Comparison of ENCODE assay signal across 20 cellular contexts in genomic region chr2:140376686-140377085, GRCh38.
DNase-seq lines count a peak whose midpoint lies in the region; ATAC-seq, FAIRE-seq and TF ChIP-seq lines count a peak whose summit lies in the region.
"Had no signal": no experiment of that assay in that cellular context is flagged by ENCODE, and none has a peak within 500 bp of the region (broad histone marks: within the 10 kb centered on the region; RNA-seq: fewer than 3 reads in every experiment).

No MANE protein-coding gene starts in this region.

- peak overlapping the region; percentile 62 for H2AFZ ChIP-seq in neuronal stem cell (ENCODE audit: low read length)

- no peak overlapping the region for H2AK5ac ChIP-seq in neuronal stem cell (ENCODE audit: low read depth, low read length)

- H3K4me3 ChIP-seq in endodermal cell (ENCODE audit: low read length) (no peak overlapping the region), neuronal stem cell (ENCODE audit: low read length in 2 of 2) (no peak overlapping the region), small intestine (ENCODE audit: low read depth in 1 of 2, low read length in 2 of 2) (no peak overlapping the region)
- H3K4me3 ChIP-seq: BLaER1, K562 had no signal

- H3K23ac ChIP-seq in neuronal stem cell (ENCODE audit: low read depth, low read length, poor library complexity) = no peak overlapping the region

- H3K36me3 Mint-ChIP-seq in WTC11 = no peaks in the 10 kb centered on the region
- H3K36me3 Mint-ChIP-seq in endodermal cell (ENCODE audit: low read depth) = no peaks in the 10 kb centered on the region
- H3K36me3 Mint-ChIP-seq: CD8-positive, alpha-beta memory T cell had no signal

- no peaks in the 10 kb centered on the region for H3K4me1 ChIP-seq in endodermal cell (ENCODE audit: control insufficient read depth, insufficient read depth, low read length)
- H3K4me1 ChIP-seq in neuronal stem cell (ENCODE audit: control insufficient read depth in 2 of 2, insufficient read depth in 1 of 2, low read depth in 1 of 2, low read length in 2 of 2) = no peaks in the 10 kb centered on the region
- no peaks in the 10 kb centered on the region for H3K4me1 ChIP-seq in small intestine (ENCODE audit: control insufficient read depth in 2 of 2, insufficient read depth in 1 of 2, low read depth in 1 of 2, low read length in 1 of 2)
- H3K4me1 ChIP-seq: BLaER1 had no signal

- H3K9ac ChIP-seq in endodermal cell (ENCODE audit: extremely low read depth, low read length, poor library complexity, severe bottlenecking) (no peak overlapping the region), neuronal stem cell (ENCODE audit: low read depth, low read length, poor library complexity) (no peak overlapping the region)
- H3K9ac ChIP-seq: BLaER1, SK-N-SH had no signal

- no peak overlapping the region for H3K4me3 Mint-ChIP-seq in WTC11
- H3K4me3 Mint-ChIP-seq in endodermal cell = no peak overlapping the region
- H3K4me3 Mint-ChIP-seq: CD8-positive, alpha-beta memory T cell had no signal

- no peak overlapping the region for H2BK5ac ChIP-seq in neuronal stem cell (ENCODE audit: low read length)

- no peaks in the 10 kb centered on the region for H3K36me3 ChIP-seq in endodermal cell (ENCODE audit: control insufficient read depth, insufficient read depth, low read length)
- no peaks in the 10 kb centered on the region for H3K36me3 ChIP-seq in neuronal stem cell (replicated peaks in 1 of 2; ENCODE audit: control insufficient read depth in 2 of 2, insufficient read depth in 2 of 2, low read length in 2 of 2)
- no peaks in the 10 kb centered on the region for H3K36me3 ChIP-seq in small intestine (ENCODE audit: control insufficient read depth in 2 of 2, insufficient read depth in 2 of 2, low read length in 2 of 2)
- H3K36me3 ChIP-seq: BLaER1 had no signal

- H3K14ac ChIP-seq in neuronal stem cell (ENCODE audit: low read length) = no peak overlapping the region

- no peak overlapping the region for H3K4ac ChIP-seq in neuronal stem cell (ENCODE audit: low read length)

- no peak overlapping the region for H2BK12ac ChIP-seq in neuronal stem cell (ENCODE audit: low read length)

- WGBS in endodermal cell (ENCODE audit: insufficient coverage in 1 of 2, insufficient read length in 1 of 2), 2 experiments = 95 to 96% methylated on average over 5 of the region's 5 CpGs
- no CpG with 5 or more reads among the region's 5 CpGs for WGBS in neuronal stem cell (ENCODE audit: extremely low coverage in 2 of 2, insufficient read length in 2 of 2, insufficient replicate concordance in 1 of 2), 2 donors
- 89 to 95% (median 93%) methylated on average over 5 of the region's 5 CpGs for WGBS in small intestine, 3 donors

- no peaks in the 10 kb centered on the region for H3K27me3 Mint-ChIP-seq in WTC11 (ENCODE audit: low read depth)
- no peaks in the 10 kb centered on the region for H3K27me3 Mint-ChIP-seq in endodermal cell (ENCODE audit: insufficient read depth)
- H3K27me3 Mint-ChIP-seq: CD8-positive, alpha-beta memory T cell had no signal

- H3K27me3 ChIP-seq in endodermal cell (ENCODE audit: control insufficient read depth, insufficient read depth, low read length, poor library complexity, severe bottlenecking) (no peaks in the 10 kb centered on the region), neuronal stem cell (ENCODE audit: control insufficient read depth in 3 of 3, insufficient read depth in 3 of 3, low read depth in 1 of 3, low read length in 3 of 3) (no peaks in the 10 kb centered on the region), small intestine (ENCODE audit: control insufficient read depth in 2 of 2, insufficient read depth in 2 of 2, low read length in 2 of 2) (no peaks in the 10 kb centered on the region)
- H3K27me3 ChIP-seq: BLaER1 had no signal

- CTCF ChIA-PET in WTC11 (lab: Charles Lee) = no interaction called here

- no peak overlapping the region for H3K18ac ChIP-seq in neuronal stem cell (ENCODE audit: low read length)

- peak; percentile 70 for ATAC-seq in WTC11
- no peak for ATAC-seq in GM21786 (IDR thresholded peaks at IDR 0.05; ENCODE audit: unreplicated experiment)
- ATAC-seq: K562 had no signal

- no peak overlapping the region for H3K4me2 ChIP-seq in neuronal stem cell (ENCODE audit: insufficient read depth, low read length, poor library complexity, severe bottlenecking)
- H3K4me2 ChIP-seq: BLaER1, SK-N-SH had no signal

- DNase-seq in ELR (ENCODE audit: low read depth) (peak; percentile 8), WTC11 (ENCODE audit: low spot score) (peak; percentile 12), endodermal cell (peak; percentile 43), neuronal stem cell (ENCODE audit: low spot score) (no peak), D721Med (ENCODE audit: insufficient read length, low spot score) (no peak), small intestine (no peak), hippocampal formation (lab: John Stamatoyannopoulos, UW) (no peak)
- DNase-seq: CD8-positive, alpha-beta memory T cell; DMS 273 treated with DMSO at 0.1 percent for 48 hours; H7; MV-4-11; NCI-H1436; NCI-H2081; NCI-H510A; NCI-H774; SK-N-SH had no signal

- no peaks in the 10 kb centered on the region for H3K9me3 ChIP-seq in endodermal cell (ENCODE audit: control insufficient read depth, low read length)
- no peaks in the 10 kb centered on the region for H3K9me3 ChIP-seq in neuronal stem cell (replicated peaks in 1 of 2; ENCODE audit: control insufficient read depth in 2 of 2, insufficient read depth in 1 of 2, low read depth in 1 of 2, low read length in 2 of 2)
- no peaks in the 10 kb centered on the region for H3K9me3 ChIP-seq in small intestine (ENCODE audit: control insufficient read depth, low read depth)
- H3K9me3 ChIP-seq: BLaER1, SK-N-SH had no signal

- no peaks in the 10 kb centered on the region for H3K79me1 ChIP-seq in neuronal stem cell (ENCODE audit: low read depth, low read length)

- H3K9me3 Mint-ChIP-seq in WTC11 = no peaks in the 10 kb centered on the region
- no peaks in the 10 kb centered on the region for H3K9me3 Mint-ChIP-seq in endodermal cell

- TF ChIP-seq CTCF in WTC11 (IDR thresholded peaks at IDR 0.05) (no peak), endodermal cell (conservative IDR thresholded peaks at IDR 0.05) (no peak), D721Med (IDR thresholded peaks at IDR 0.05; ENCODE audit: insufficient read depth, missing control alignments) (no peak)

- no peak overlapping the region for H2BK15ac ChIP-seq in neuronal stem cell (ENCODE audit: low read length)

- no peak overlapping the region for H2BK120ac ChIP-seq in neuronal stem cell (ENCODE audit: low read depth, low read length)

- FAIRE-seq in D721Med (lab: Jason Lieb, UNC) (no peak), small intestine (lab: Jason Lieb, UNC) (no peak)
- FAIRE-seq: A204.1, K562 had no signal

- no peak overlapping the region for H4K8ac ChIP-seq in neuronal stem cell (ENCODE audit: low read depth, low read length)

- POLR2A ChIA-PET in WTC11 (lab: Charles Lee) = no interaction called here

- 0 out of 2 replicates have a peak overlapping the region, but pooled peaks have one; percentile 30 for H3K27ac Mint-ChIP-seq in WTC11
- no peak overlapping the region for H3K27ac Mint-ChIP-seq in endodermal cell
- H3K27ac Mint-ChIP-seq: CD8-positive, alpha-beta memory T cell had no signal

- H3K27ac ChIP-seq in endodermal cell (ENCODE audit: low read depth, low read length) = no peak overlapping the region
- no peak overlapping the region for H3K27ac ChIP-seq in neuronal stem cell (replicated peaks; ENCODE audit: low read length)
- H3K27ac ChIP-seq in small intestine (ENCODE audit: low read depth in 1 of 2, low read length in 1 of 2) = no peak overlapping the region
- H3K27ac ChIP-seq: BLaER1 had no signal

- peaks cover 6% of the 10 kb centered on the region for H3K4me1 Mint-ChIP-seq in WTC11
- H3K4me1 Mint-ChIP-seq in endodermal cell = peaks cover 3% of the 10 kb centered on the region
- H3K4me1 Mint-ChIP-seq: CD8-positive, alpha-beta memory T cell had no signal

- no peak overlapping the region for H4K91ac ChIP-seq in neuronal stem cell (ENCODE audit: low read depth, low read length, poor library complexity)

TF ChIP-seq in WTC11, 78 proteins besides CTCF, POLR2A, EP300 and RAD21 (continues in another document):
- no peak for TF ChIP-seq RELA (CRISPR knock-in tag; IDR thresholded peaks at IDR 0.05; ENCODE audit: borderline replicate concordance)
- TF ChIP-seq USF1 (CRISPR knock-in tag; IDR thresholded peaks at IDR 0.05) = no peak
- TF ChIP-seq STAT6 (CRISPR knock-in tag; conservative IDR thresholded peaks at IDR 0.05; ENCODE audit: low read depth) = no peak

Comparison
In these comparisons a context has a peak if more than half of its experiments do, and no peak if none do; other contexts are left out.
1. DNase-seq: peak in ELR (single experiment), WTC11 (single experiment) and endodermal cell (single experiment); none in neuronal stem cell (single experiment), D721Med (single experiment), small intestine (single experiment) and hippocampal formation (0 of 2).